Comparison of ENCODE assay signal across 8 cellular contexts in the genomic region with DNA sequence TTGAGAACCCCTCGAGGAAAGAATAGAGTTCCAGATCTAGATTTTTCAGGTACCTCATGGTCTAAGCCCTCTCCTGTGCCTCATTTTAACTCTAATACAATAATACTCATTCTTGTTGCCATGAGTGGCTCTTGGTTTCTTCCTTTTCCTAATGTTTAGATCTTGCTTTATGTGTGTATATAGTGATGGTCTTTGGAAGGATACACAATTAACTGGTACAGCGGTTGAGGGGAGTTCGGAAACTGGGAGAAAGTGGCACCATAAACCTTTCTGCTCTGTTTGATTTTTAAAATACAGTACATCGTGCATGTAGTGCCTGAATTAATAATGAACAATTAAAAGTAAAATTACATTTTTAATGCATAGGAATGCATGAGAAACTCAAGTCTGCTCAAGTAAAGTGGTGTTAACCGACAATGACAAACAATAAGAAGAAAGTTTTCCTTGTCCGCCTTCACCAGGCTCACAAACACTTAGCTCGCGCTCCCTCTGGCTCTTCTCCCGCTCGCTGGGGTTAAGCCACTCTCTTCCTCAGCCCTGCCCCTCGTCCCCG. TPM values are rescaled to one million over a fixed set of nuclear protein-coding genes. Genes with fewer than 3 reads are reported as not detected.
DNase-seq lines count a peak whose midpoint lies in the region; ATAC-seq, FAIRE-seq and TF ChIP-seq lines count a peak whose summit lies in the region.

No MANE protein-coding gene starts in this region.

- H3K27me3 ChIP-seq in SU-DHL-6 (ENCODE audit: low read length) = no peaks in the 10 kb centered on the region
- no peaks in the 10 kb centered on the region for H3K27me3 ChIP-seq in keratinocyte (ENCODE audit: control insufficient read depth, extremely low read depth, insufficient read depth, low read length)
- H3K27me3 ChIP-seq in tibial nerve = no peaks in the 10 kb centered on the region
- H3K27me3 ChIP-seq in aorta (ENCODE audit: control insufficient read depth in 1 of 2, insufficient read depth in 2 of 2, low read length in 1 of 2) = no peaks in the 10 kb centered on the region

- H3F3A ChIP-seq in SU-DHL-6 (ENCODE audit: insufficient read depth) = peaks cover 3% of the 10 kb centered on the region; the same call in 1 of the 2 replicates

- H3K27ac ChIP-seq in SU-DHL-6 (ENCODE audit: low read depth, low read length) = no peak overlapping the region
- peak overlapping the region; percentile 29 for H3K27ac ChIP-seq in keratinocyte (ENCODE audit: control insufficient read depth, insufficient read depth, low read length)
- peak overlapping the region; percentile 95 to 99 (median 96) for H3K27ac ChIP-seq in tibial nerve
- no peak overlapping the region for H3K27ac ChIP-seq in aorta (ENCODE audit: low read depth in 1 of 2, low read length in 2 of 2)

- H4K20me1 ChIP-seq in SU-DHL-6 (ENCODE audit: low read depth, low read length) (peaks cover 8% of the 10 kb centered on the region; the same call in 1 of the 2 replicates), keratinocyte (ENCODE audit: control insufficient read depth, extremely low read depth, insufficient read depth, low read length) (peaks cover 9% of the 10 kb centered on the region)

- H3K4me2 ChIP-seq in SU-DHL-6 (ENCODE audit: low read depth, low read length, poor library complexity, severe bottlenecking) (peak overlapping the region; percentile 90), keratinocyte (ENCODE audit: control insufficient read depth, extremely low read depth, insufficient read depth, low read depth, low read length) (peak overlapping the region; percentile 82)

- peak; percentile 58 for FAIRE-seq in A204.1 (lab: Jason Lieb, UNC)
- FAIRE-seq in keratinocyte (lab: Jason Lieb, UNC) = no peak

- TF ChIP-seq CTCF in SU-DHL-6 (IDR thresholded peaks at IDR 0.05; ENCODE audit: insufficient read depth, low read length, poor library complexity, severe bottlenecking) (no peak), keratinocyte (optimal IDR thresholded peaks at IDR 0.05 in 1 of 3, IDR thresholded peaks at IDR 0.05 in 1 of 3, conservative IDR thresholded peaks at IDR 0.05 in 1 of 3; ENCODE audit: extremely low read depth in 1 of 3, insufficient read depth in 2 of 3, low read length in 3 of 3) (no peak), tibial nerve (IDR thresholded peaks at IDR 0.05) (no peak)

- ATAC-seq in GM19452 (IDR thresholded peaks at IDR 0.05; ENCODE audit: unreplicated experiment) (peak; percentile 1), aorta (ENCODE audit: low FRiP score) (no peak)

- H3K4me1 ChIP-seq in keratinocyte (ENCODE audit: control insufficient read depth, extremely low read depth, insufficient read depth, low read length) (peaks cover 20% of the 10 kb centered on the region), tibial nerve (peaks cover 0 to 32% (median 14%) of the 10 kb centered on the region in 4 donors), aorta (ENCODE audit: control insufficient read depth in 1 of 2, insufficient read depth in 2 of 2, low read length in 2 of 2) (no peaks in the 10 kb centered on the region)

- peak overlapping the region; percentile 48 for H3K4me3 ChIP-seq in SU-DHL-6 (ENCODE audit: insufficient read depth, low read length, poor library complexity, severe bottlenecking)
- peak overlapping the region; percentile 37 to 82 (median 56) for H3K4me3 ChIP-seq in keratinocyte (ENCODE audit: control insufficient read depth in 2 of 3, extremely low read depth in 1 of 3, insufficient read depth in 2 of 3, low read depth in 1 of 3, low read length in 3 of 3)
- peak overlapping the region; percentile 10 to 99 (median 90) for H3K4me3 ChIP-seq in tibial nerve
- H3K4me3 ChIP-seq in aorta (ENCODE audit: low read length in 2 of 2) = no peak overlapping the region

- WGBS in tibial nerve, 2 donors = 3 to 4% methylated on average over 12 of the region's 12 CpGs
- 1 to 3% methylated on average over 12 of the region's 12 CpGs for WGBS in aorta, 2 donors

- H3K9ac ChIP-seq in SU-DHL-6 (ENCODE audit: low read length) (peak overlapping the region; percentile 86), keratinocyte (ENCODE audit: control insufficient read depth, extremely low read depth, insufficient read depth, low read length) (peak overlapping the region; percentile 83)

- H3K79me2 ChIP-seq in SU-DHL-6 (ENCODE audit: insufficient read depth, low read length) = peaks cover 33% of the 10 kb centered on the region
- peaks cover 32% of the 10 kb centered on the region for H3K79me2 ChIP-seq in keratinocyte (ENCODE audit: control insufficient read depth, insufficient read depth, low read length)

- dilution Hi-C loops in keratinocyte (cut with MboI; ENCODE audit: extremely low pct_ligation_motif_present, low sequenced_read_pairs) = no loop called here

- H3K9me1 ChIP-seq in keratinocyte (ENCODE audit: control insufficient read depth, extremely low read depth, insufficient read depth, low read length) = no peaks in the 10 kb centered on the region

- H3K9me3 ChIP-seq in SU-DHL-6 (ENCODE audit: insufficient read depth, low read length) = no peaks in the 10 kb centered on the region
- H3K9me3 ChIP-seq in keratinocyte (ENCODE audit: control insufficient read depth, low read depth, low read length) = no peaks in the 10 kb centered on the region
- H3K9me3 ChIP-seq in tibial nerve = no peaks in the 10 kb centered on the region
- no peaks in the 10 kb centered on the region for H3K9me3 ChIP-seq in aorta (ENCODE audit: control insufficient read depth, low read length)

- no peak for TF ChIP-seq POLR2A in tibial nerve (IDR thresholded peaks at IDR 0.05)

- no peak for DNase-seq in keratinocyte (ENCODE audit: low read depth, low spot score)
- DNase-seq in tibial nerve (ENCODE audit: low spot score in 2 of 2) = no peak
- no peak for DNase-seq in aorta
- DNase-seq in NCI-H2196 treated with DMSO at 0.1 percent for 48 hours (lab: John Stamatoyannopoulos, UW; ENCODE audit: unreplicated experiment) = no peak
- DNase-seq in SHP77 treated with DMSO at 0.1 percent for 48 hours (lab: John Stamatoyannopoulos, UW) = no peak

- intact Hi-C loops in aorta (cut with DNase I) = no loop called here

- no peaks in the 10 kb centered on the region for H3K9me2 ChIP-seq in SU-DHL-6 (replicated peaks; ENCODE audit: insufficient read depth, low read length)

- TF ChIP-seq EP300 in tibial nerve (IDR thresholded peaks at IDR 0.05) = no peak

- H3K36me3 ChIP-seq in SU-DHL-6 (ENCODE audit: low read length) (no peaks in the 10 kb centered on the region; the same call in 1 of the 2 replicates), keratinocyte (ENCODE audit: control insufficient read depth in 2 of 2, extremely low read depth in 1 of 2, insufficient read depth in 2 of 2, low read length in 2 of 2) (no peaks in the 10 kb centered on the region), tibial nerve (no peaks in the 10 kb centered on the region), aorta (ENCODE audit: control insufficient read depth in 1 of 2, insufficient read depth in 2 of 2, low read length in 1 of 2) (no peaks in the 10 kb centered on the region)

- H2AFZ ChIP-seq in SU-DHL-6 (ENCODE audit: low read depth, low read length, severe bottlenecking) = peak overlapping the region; percentile 87
- peak overlapping the region; percentile 94 for H2AFZ ChIP-seq in keratinocyte (ENCODE audit: control insufficient read depth, low read length)

RNA-seq across cellular contexts. Expression of a gene that starts 0.4 kb away (rescaled TPM):
- polyA plus RNA-seq in keratinocyte (10.2 to 22.2 TPM (median 18.9 TPM) in 3 replicates), aorta (10 to 100 TPM; 27.6 to 39.2 TPM)
- polyA plus RNA-seq in keratinocyte (2011; ENCODE audit: low read depth) = 7.3 TPM
- 18.6 and 30.0 TPM in 2 replicates for polyA plus RNA-seq in keratinocyte (2011; cell fraction: cytosol; rRNA removed)
- 13.2 and 15.8 TPM in 2 replicates for polyA plus RNA-seq in keratinocyte (2011; cell fraction: nucleus; rRNA removed)
- polyA plus RNA-seq in keratinocyte (2012; ENCODE audit: low replicate concordance) = 15.1 and 18.2 TPM in 2 replicates
- 18.2 to 45.3 TPM (median 29.6 TPM) in 3 replicates for polyA minus RNA-seq in keratinocyte
- polyA minus RNA-seq in keratinocyte (2011; cell fraction: cytosol; rRNA and poly(A)+ RNA removed) = 33.2 TPM
- 10.3 and 21.1 TPM in 2 replicates for polyA minus RNA-seq in keratinocyte (2011; cell fraction: nucleus; rRNA and poly(A)+ RNA removed)
- total RNA-seq in tibial nerve (10 to 100 TPM; 68.4 to 87.9 (median 77.2) TPM), aorta (10 to 100 TPM; 50.4 to 60.5 TPM)

RNA-seq across cellular contexts. Expression of a gene that starts 21.1 kb away (rescaled TPM):
- 0.54 to 1.6 TPM (median 0.93 TPM) in 3 replicates for polyA plus RNA-seq in keratinocyte
- polyA plus RNA-seq in keratinocyte (2011; ENCODE audit: low read depth) = 0.56 TPM
- 0.53 and 0.94 TPM in 2 replicates for polyA plus RNA-seq in keratinocyte (2011; cell fraction: cytosol; rRNA removed)
- polyA plus RNA-seq in keratinocyte (2011; cell fraction: nucleus; rRNA removed) = 0.56 and 0.85 TPM in 2 replicates
- 1.1 and 1.9 TPM in 2 replicates for polyA plus RNA-seq in keratinocyte (2012; ENCODE audit: low replicate concordance)
- polyA minus RNA-seq in keratinocyte = 0.73 to 2.2 TPM (median 1.8 TPM) in 3 replicates
- not detected for polyA minus RNA-seq in keratinocyte (2011; cell fraction: cytosol; rRNA and poly(A)+ RNA removed)
- 0.21 and 0.54 TPM in 2 replicates for polyA minus RNA-seq in keratinocyte (2011; cell fraction: nucleus; rRNA and poly(A)+ RNA removed)
- 10 to 100 TPM in 1 of 4 donors, 1 to 10 TPM in 3; 4.4 to 11.1 (median 8.6) TPM for total RNA-seq in tibial nerve
- 1 to 10 TPM; 1.9 to 5.6 TPM for total RNA-seq in aorta
- polyA plus RNA-seq in aorta = 1 to 10 TPM; 3.8 to 4.0 TPM

RNA-seq across cellular contexts. Expression of a gene that starts 37.9 kb away (rescaled TPM):
- polyA plus RNA-seq in keratinocyte = 0.30 to 0.46 TPM (median 0.45 TPM) in 3 replicates
- polyA plus RNA-seq in keratinocyte (2011; ENCODE audit: low read depth) = 0.16 TPM
- 0.12 and 0.31 TPM in 2 replicates for polyA plus RNA-seq in keratinocyte (2011; cell fraction: cytosol; rRNA removed)
- 0.73 and 0.80 TPM in 2 replicates for polyA plus RNA-seq in keratinocyte (2011; cell fraction: nucleus; rRNA removed)
- 0.36 TPM in 1 of 2 replicates, not detected in the other for polyA plus RNA-seq in keratinocyte (2012; ENCODE audit: low replicate concordance)
- 0.58 to 0.92 TPM in 2 of 3 replicates, not detected in the other for polyA minus RNA-seq in keratinocyte
- not detected for polyA minus RNA-seq in keratinocyte (2011; cell fraction: cytosol; rRNA and poly(A)+ RNA removed)
- not detected in 2 replicates for polyA minus RNA-seq in keratinocyte (2011; cell fraction: nucleus; rRNA and poly(A)+ RNA removed)
- not detected for total RNA-seq in tibial nerve
- not detected for total RNA-seq in aorta
- polyA plus RNA-seq in aorta = under 1 TPM in 1 of 2 donors, not detected in 1; 0.13 TPM

Comparison
In these comparisons a context has a peak if more than half of its experiments do, and no peak if none do; other contexts are left out.
1. H3K27ac ChIP-seq: peak in keratinocyte (single experiment) and tibial nerve (4 of 4); none in SU-DHL-6 (single experiment) and aorta (0 of 2).
2. H3K4me3 ChIP-seq: peak in SU-DHL-6 (single experiment), keratinocyte (3 of 3) and tibial nerve (4 of 4); none in aorta (0 of 2).